ENCODE assay signal across 21 cellular contexts in genomic region chr5:139194486-139194885, GRCh38.
"Had no signal": no experiment of that assay in that cellular context is flagged by ENCODE, and none has a peak within 500 bp of the region (broad histone marks: within the 10 kb centered on the region; RNA-seq: fewer than 3 reads in every experiment).

No MANE protein-coding gene starts in this region.

- H3K9me3 Mint-ChIP-seq: activated CD4-positive, alpha-beta memory T cell treated with anti-CD3 and anti-CD28 coated beads, Interleukin-2, amount 10 ng/mL, durations not matched to agents 7 days and 5 days; activated CD4-positive, alpha-beta T cell treated with anti-CD3 and anti-CD28 coated beads, Interleukin-2, amount 10 ng/mL, durations not matched to agents 24 days and 14 days; activated naive CD4-positive, alpha-beta T cell treated with anti-CD3 and anti-CD28 coated beads for 36 hours; activated naive CD8-positive, alpha-beta T cell treated with anti-CD3 and anti-CD28 coated beads, Interleukin-2, amount 50 U/mL, for 24 hours; activated T-cell treated with anti-CD3 and anti-CD28 coated beads, Interleukin-2, amount 50 U/mL, for 72 hours; stimulated activated memory B cell treated with anti-CD40 and anti-IgM and Interleukin-4, amounts not matched to agents 10 μg/mL and 1 μg/mL and 100 μg/mL, for 72 hours; T-cell had no signal

- H3K9me3 ChIP-seq: lower lobe of right lung, stomach, suprapubic skin, tibial nerve had no signal

- H3K27me3 Mint-ChIP-seq: activated CD4-positive, alpha-beta memory T cell treated with anti-CD3 and anti-CD28 coated beads, Interleukin-2, amount 10 ng/mL, durations not matched to agents 7 days and 5 days; activated CD4-positive, alpha-beta T cell treated with anti-CD3 and anti-CD28 coated beads, Interleukin-2, amount 10 ng/mL, durations not matched to agents 24 days and 14 days; activated naive CD8-positive, alpha-beta T cell treated with anti-CD3 and anti-CD28 coated beads, Interleukin-2, amount 50 U/mL, for 24 hours; stimulated activated memory B cell treated with anti-CD40 and anti-IgM and Interleukin-4, amounts not matched to agents 10 μg/mL and 1 μg/mL and 100 μg/mL, for 72 hours; T-cell had no signal

- H3K36me3 ChIP-seq: cardiac muscle cell, lower lobe of right lung, suprapubic skin had no signal

- H3K27ac Mint-ChIP-seq: activated CD4-positive, alpha-beta memory T cell treated with anti-CD3 and anti-CD28 coated beads, Interleukin-2, amount 10 ng/mL, durations not matched to agents 7 days and 5 days; activated CD4-positive, alpha-beta T cell treated with anti-CD3 and anti-CD28 coated beads, Interleukin-2, amount 10 ng/mL, durations not matched to agents 24 days and 14 days; activated naive CD4-positive, alpha-beta T cell treated with anti-CD3 and anti-CD28 coated beads for 36 hours; activated naive CD8-positive, alpha-beta T cell treated with anti-CD3 and anti-CD28 coated beads, Interleukin-2, amount 50 U/mL, for 24 hours; stimulated activated memory B cell treated with anti-CD40 and anti-IgM and Interleukin-4, amounts not matched to agents 10 μg/mL and 1 μg/mL and 100 μg/mL, for 72 hours; T-cell had no signal

- H3K27me3 ChIP-seq: cardiac muscle cell, foreskin keratinocyte, stomach, suprapubic skin, tibial nerve had no signal

- H3K27ac ChIP-seq: cardiac muscle cell, foreskin keratinocyte, lower lobe of right lung, stomach, suprapubic skin, tibial nerve had no signal

- DNase-seq: activated CD4-positive, alpha-beta memory T cell treated with anti-CD3 and anti-CD28 coated beads, Interleukin-2, amount 10 ng/mL, durations not matched to agents 7 days and 5 days; activated CD4-positive, alpha-beta T cell treated with anti-CD3 and anti-CD28 coated beads, Interleukin-2, amount 10 ng/mL, durations not matched to agents 24 days and 14 days; activated effector memory CD4-positive, alpha-beta T cell treated with Interleukin-2 at 50 U/mL for 16 hours; activated naive CD8-positive, alpha-beta T cell treated with anti-CD3 and anti-CD28 coated beads, Interleukin-2, amount 50 U/mL, for 24 hours; effector CD8-positive, alpha-beta T cell; foreskin keratinocyte; kidney; lower lobe of right lung; posterior cingulate gyrus; small intestine; stimulated activated CD4-positive, alpha-beta T cell treated with anti-CD3 and anti-CD28 coated beads, Interleukin-2, amount 100 ng/mL, for 24 hours; stomach had no signal

- H3K4me3 Mint-ChIP-seq: activated CD4-positive, alpha-beta memory T cell treated with anti-CD3 and anti-CD28 coated beads, Interleukin-2, amount 10 ng/mL, durations not matched to agents 7 days and 5 days; activated CD4-positive, alpha-beta T cell treated with anti-CD3 and anti-CD28 coated beads, Interleukin-2, amount 10 ng/mL, durations not matched to agents 24 days and 14 days; activated naive CD4-positive, alpha-beta T cell treated with anti-CD3 and anti-CD28 coated beads for 36 hours; activated naive CD8-positive, alpha-beta T cell treated with anti-CD3 and anti-CD28 coated beads, Interleukin-2, amount 50 U/mL, for 24 hours; activated T-cell treated with anti-CD3 and anti-CD28 coated beads, Interleukin-2, amount 50 U/mL, for 72 hours; stimulated activated memory B cell treated with anti-CD40 and anti-IgM and Interleukin-4, amounts not matched to agents 10 μg/mL and 1 μg/mL and 100 μg/mL, for 72 hours; T-cell had no signal

- H3K4me3 ChIP-seq: cardiac muscle cell, lower lobe of right lung, stomach, suprapubic skin, tibial nerve had no signal

- ATAC-seq: activated CD4-positive, CD25-positive, alpha-beta regulatory T cell treated with anti-CD3 and anti-CD28 coated beads, Interleukin-2, amount 50 U/mL, for 24 hours; activated naive CD8-positive, alpha-beta T cell treated with anti-CD3 and anti-CD28 coated beads, Interleukin-2, amount 50 U/mL, for 24 hours; activated T-cell treated with anti-CD3 and anti-CD28 coated beads, Interleukin-2, amount 50 U/mL, for 72 hours; foreskin keratinocyte; lower lobe of right lung; sciatic nerve; stimulated activated memory B cell treated with anti-CD40 and anti-IgM and Interleukin-4, amounts not matched to agents 10 μg/mL and 1 μg/mL and 100 μg/mL, for 72 hours; T-cell had no signal
